ENCODE assay signal across 11 cellular contexts in the genomic region with DNA sequence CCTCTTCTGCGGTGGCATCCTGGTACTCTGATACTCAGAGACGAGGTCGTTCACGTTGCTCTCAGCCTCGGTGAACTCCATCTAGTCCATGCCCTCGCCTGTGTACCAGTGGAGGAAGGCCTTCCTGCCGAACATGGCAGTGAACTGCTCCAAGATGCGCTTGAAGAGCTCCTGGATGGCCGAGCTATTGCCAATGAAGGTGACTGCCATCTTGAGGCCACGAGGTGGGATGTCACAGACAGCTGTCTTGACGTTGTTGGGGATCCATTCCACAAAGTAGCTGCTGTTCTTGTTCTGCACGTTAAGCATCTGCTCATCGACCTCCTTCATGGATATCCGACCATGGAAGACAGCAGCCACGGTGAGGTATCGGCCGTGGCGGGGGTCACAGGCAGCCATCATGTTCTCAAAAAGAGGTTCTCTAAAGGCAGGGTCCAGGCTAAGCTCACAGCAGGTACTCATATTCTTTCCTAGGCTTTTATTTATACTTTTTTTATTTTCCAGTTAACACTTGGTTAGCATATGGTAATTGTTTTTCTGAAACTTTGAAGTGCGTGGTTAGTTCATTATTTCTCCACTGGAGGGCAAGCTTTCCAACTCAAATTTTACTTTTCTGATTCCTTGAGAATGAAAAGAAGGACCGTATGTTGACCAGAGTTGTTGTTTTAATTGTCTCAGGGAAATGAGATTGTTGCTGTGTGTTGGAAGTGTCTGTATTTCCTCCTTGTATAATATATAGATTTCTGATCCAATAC.
DNase-seq lines count a peak whose midpoint lies in the region; ATAC-seq and TF ChIP-seq lines count a peak whose summit lies in the region.
"Had no signal": no experiment of that assay in that cellular context is flagged by ENCODE, and none has a peak within 500 bp of the region (broad histone marks: within the 10 kb centered on the region; RNA-seq: fewer than 3 reads in every experiment).

No MANE protein-coding gene starts in this region.

- ATAC-seq in activated CD4-positive, CD25-positive, alpha-beta regulatory T cell treated with anti-CD3 and anti-CD28 coated beads, Interleukin-2, amount 50 U/mL, for 24 hours = no peak
- no peak for ATAC-seq in GM18502 (IDR thresholded peaks at IDR 0.05; ENCODE audit: poor library complexity, unreplicated experiment)
- no peak for ATAC-seq in HG03159 (IDR thresholded peaks at IDR 0.05; ENCODE audit: unreplicated experiment)

- H3K27ac ChIP-seq in 22Rv1 = no peak overlapping the region
- H3K27ac ChIP-seq: SJSA1 had no signal

- in situ Hi-C loops in SK-MEL-5 (cut with HindIII; ENCODE audit: low pct_unique_long_range_greater_than_20kb, low sequenced_read_pairs) = no loop called here

- DNase-seq in GM12864 (ENCODE audit: low read depth) (no peak), SK-MEL-5 (ENCODE audit: low read depth, low spot score) (peak; percentile 41), foreskin fibroblast (peak in 1 of 2 donors; percentile 58), T-helper 1 cell (no peak)
- DNase-seq: DMS53 had no signal

- H3K4me3 ChIP-seq in GM12864 (ENCODE audit: low read depth, low read length) = no peak overlapping the region
- no peak overlapping the region for H3K4me3 ChIP-seq in foreskin fibroblast (ENCODE audit: low read depth in 1 of 2, low read length in 2 of 2)
- H3K4me3 ChIP-seq: HAP-1, SJSA1 had no signal

- TF ChIP-seq CTCF in 22Rv1 (IDR thresholded peaks at IDR 0.05) (peak; percentile 75), GM12864 (IDR thresholded peaks at IDR 0.05; ENCODE audit: low read depth, low read length, missing control alignments) (peak; percentile 28), foreskin fibroblast (IDR thresholded peaks at IDR 0.05; ENCODE audit: low read depth, low read length) (peak; percentile 40)
